ENCODE assay signal across 16 cellular contexts in genomic region chr9:7676757-7677156, GRCh38.
"Had no signal": no experiment of that assay in that cellular context is flagged by ENCODE, and none has a peak within 500 bp of the region (broad histone marks: within the 10 kb centered on the region; RNA-seq: fewer than 3 reads in every experiment).

No MANE protein-coding gene starts in this region.

- H3K9me3 ChIP-seq: adrenal gland, gastroesophageal sphincter, ovary, thyroid gland had no signal

- H3K36me3 ChIP-seq: adrenal gland, gastroesophageal sphincter, ovary, thyroid gland had no signal

- H3K27me3 ChIP-seq: adrenal gland, gastroesophageal sphincter, ovary, thyroid gland had no signal

- H3K4me3 Mint-ChIP-seq: activated B cell treated with CpG ODN at 0.5 μM for 24 hours; activated CD4-positive, alpha-beta memory T cell treated with anti-CD3 and anti-CD28 coated beads, Interleukin-2, amount 10 ng/mL, durations not matched to agents 7 days and 5 days; activated CD8-positive, alpha-beta memory T cell treated with anti-CD3 and anti-CD28 coated beads, Interleukin-2, amount 10 ng/mL, durations not matched to agents 7 days and 5 days; activated T-helper 17 cell treated with anti-CD3 and anti-CD28 coated beads, Interleukin-2, amount 50 U/mL, for 72 hours; immature natural killer cell; naive thymus-derived CD8-positive, alpha-beta T cell had no signal

- H3K4me1 Mint-ChIP-seq: activated B cell treated with CpG ODN at 0.5 μM for 24 hours; activated CD4-positive, alpha-beta memory T cell treated with anti-CD3 and anti-CD28 coated beads, Interleukin-2, amount 10 ng/mL, durations not matched to agents 7 days and 5 days; activated CD8-positive, alpha-beta memory T cell treated with anti-CD3 and anti-CD28 coated beads, Interleukin-2, amount 10 ng/mL, durations not matched to agents 7 days and 5 days; activated T-helper 17 cell treated with anti-CD3 and anti-CD28 coated beads, Interleukin-2, amount 50 U/mL, for 72 hours; naive thymus-derived CD8-positive, alpha-beta T cell had no signal

- H3K36me3 Mint-ChIP-seq: activated CD8-positive, alpha-beta memory T cell treated with anti-CD3 and anti-CD28 coated beads, Interleukin-2, amount 10 ng/mL, durations not matched to agents 7 days and 5 days; immature natural killer cell had no signal

- H3K9me3 Mint-ChIP-seq: activated B cell treated with CpG ODN at 0.5 μM for 24 hours; activated CD4-positive, alpha-beta memory T cell treated with anti-CD3 and anti-CD28 coated beads, Interleukin-2, amount 10 ng/mL, durations not matched to agents 7 days and 5 days had no signal

- ATAC-seq: activated CD8-positive, alpha-beta memory T cell treated with anti-CD3 and anti-CD28 coated beads, Interleukin-2, amount 10 ng/mL, durations not matched to agents 7 days and 5 days; activated T-helper 17 cell treated with anti-CD3 and anti-CD28 coated beads, Interleukin-2, amount 50 U/mL, for 72 hours; gastroesophageal sphincter; naive thymus-derived CD8-positive, alpha-beta T cell had no signal

- H3K27ac ChIP-seq: adrenal gland, gastroesophageal sphincter, ovary, thyroid gland had no signal

- DNase-seq: activated B cell treated with CpG ODN at 0.5 μM for 24 hours; activated CD4-positive, alpha-beta memory T cell treated with anti-CD3 and anti-CD28 coated beads, Interleukin-2, amount 10 ng/mL, durations not matched to agents 7 days and 5 days; activated CD4-positive, alpha-beta T cell treated with anti-CD3 and anti-CD28 coated beads for 4 hours; activated CD8-positive, alpha-beta memory T cell treated with anti-CD3 and anti-CD28 coated beads, Interleukin-2, amount 10 ng/mL, durations not matched to agents 7 days and 5 days; activated naive CD4-positive, alpha-beta T cell treated with anti-CD3 and anti-CD28 coated beads, Interleukin-2, amount 50 U/mL, for 16 hours; adrenal gland; effector CD4-positive, alpha-beta T cell; immature natural killer cell; mesenchymal stem cell; naive thymus-derived CD8-positive, alpha-beta T cell; ovary; stimulated activated CD8-positive, alpha-beta memory T cell treated with anti-CD3 and anti-CD28 coated beads, Interleukin-4, amount 100 ng/mL, for 48 hours; stimulated activated naive CD4-positive, alpha-beta T cell; thyroid gland had no signal

- H3K27ac Mint-ChIP-seq: activated B cell treated with CpG ODN at 0.5 μM for 24 hours; activated CD4-positive, alpha-beta memory T cell treated with anti-CD3 and anti-CD28 coated beads, Interleukin-2, amount 10 ng/mL, durations not matched to agents 7 days and 5 days; activated CD8-positive, alpha-beta memory T cell treated with anti-CD3 and anti-CD28 coated beads, Interleukin-2, amount 10 ng/mL, durations not matched to agents 7 days and 5 days; activated T-helper 17 cell treated with anti-CD3 and anti-CD28 coated beads, Interleukin-2, amount 50 U/mL, for 72 hours; immature natural killer cell; naive thymus-derived CD8-positive, alpha-beta T cell had no signal

- H3K4me3 ChIP-seq: adrenal gland, gastroesophageal sphincter, ovary, thyroid gland had no signal

- H3K4me1 ChIP-seq: adrenal gland, gastroesophageal sphincter, thyroid gland had no signal

- H3K27me3 Mint-ChIP-seq: activated B cell treated with CpG ODN at 0.5 μM for 24 hours; activated CD4-positive, alpha-beta memory T cell treated with anti-CD3 and anti-CD28 coated beads, Interleukin-2, amount 10 ng/mL, durations not matched to agents 7 days and 5 days; naive thymus-derived CD8-positive, alpha-beta T cell had no signal
